ENCODE assay signal across 8 cellular contexts in the genomic region with DNA sequence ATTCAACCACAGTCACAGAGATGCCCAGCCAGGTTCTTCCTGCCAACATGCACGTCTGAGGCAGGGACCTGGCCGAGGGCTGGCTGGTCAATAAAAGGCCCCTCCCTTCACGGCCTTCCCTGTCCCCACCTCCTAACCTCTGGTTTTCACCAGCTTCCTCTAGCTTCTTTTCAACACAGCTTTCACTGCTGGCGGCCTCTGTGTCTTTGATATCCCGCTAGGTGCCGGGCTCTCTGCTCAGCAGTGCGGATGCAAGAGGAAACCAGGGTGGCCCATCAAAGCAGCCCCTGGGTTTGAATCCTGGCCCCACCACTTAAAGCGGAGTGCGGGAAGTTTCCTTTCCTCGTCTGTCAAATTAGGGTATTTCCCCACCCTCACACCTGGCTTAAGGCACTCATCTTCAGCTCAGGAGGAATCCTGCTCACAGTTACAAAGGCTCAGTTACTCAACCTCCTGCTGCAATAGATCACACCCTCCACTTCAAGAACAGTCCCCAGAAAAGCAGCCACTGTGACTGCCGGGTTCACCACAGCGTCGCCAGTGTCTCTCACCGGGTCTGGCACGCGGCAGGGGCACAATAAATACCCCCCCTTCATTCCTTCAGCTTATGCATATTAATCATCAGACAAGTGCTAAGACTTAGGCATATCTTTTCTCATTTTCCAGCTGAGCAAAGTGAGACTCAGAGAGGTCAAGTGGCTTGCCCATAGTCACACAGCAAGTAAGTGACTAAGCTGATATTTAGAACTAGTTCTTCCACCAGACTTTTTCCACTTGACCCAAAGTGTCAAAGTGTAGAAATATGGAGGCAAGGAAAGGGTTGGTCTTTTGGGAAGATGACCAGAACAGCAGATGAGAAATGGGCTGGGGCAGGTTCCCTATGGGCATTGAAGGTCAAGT. TPM values are rescaled to one million over a fixed set of nuclear protein-coding genes. Genes with fewer than 3 reads are reported as not detected.
DNase-seq lines count a peak whose midpoint lies in the region; ATAC-seq and TF ChIP-seq lines count a peak whose summit lies in the region.

No MANE protein-coding gene starts in this region.

- no peak overlapping the region for H4K8ac ChIP-seq in IMR-90 (ENCODE audit: low read depth in 2 of 2, low read length in 2 of 2)

- peak overlapping the region; percentile 38; the same call in 1 of the 2 replicates for H2BK120ac ChIP-seq in IMR-90 (ENCODE audit: low read depth, low read length)

- 87% methylated on average over 5 of the region's 16 CpGs; no CpG with 5 or more reads in 1 of the 2 experiments for WGBS in IMR-90 (ENCODE audit: extremely low coverage in 2 of 2, insufficient read length in 1 of 2), 2 experiments
- 76 to 88% (median 85%) methylated on average over 16 of the region's 16 CpGs for WGBS in ovary, 3 donors

- no peaks in the 10 kb centered on the region; the same call in 1 of the 2 replicates for H4K20me1 ChIP-seq in IMR-90 (ENCODE audit: insufficient read depth, low read length)

- peak overlapping the region; percentile 62; the same call in 1 of the 2 replicates for H3K14ac ChIP-seq in IMR-90 (replicated peaks; ENCODE audit: low read depth, low read length)

- no peak for TF ChIP-seq POLR2A in IMR-90 (IDR thresholded peaks at IDR 0.05; ENCODE audit: low read depth, low read length)
- no peak for TF ChIP-seq POLR2A in ovary (IDR thresholded peaks at IDR 0.05)

- H3K23ac ChIP-seq in IMR-90 (ENCODE audit: low read depth, low read length): no peak overlapping the region

- no peak overlapping the region for H2BK5ac ChIP-seq in IMR-90 (ENCODE audit: low read depth, low read length, poor library complexity, severe bottlenecking)

- ATAC-seq in IMR-90 (ENCODE audit: low read depth): no peak
- ATAC-seq in GM19467 (IDR thresholded peaks at IDR 0.05; ENCODE audit: unreplicated experiment): no peak

- peak overlapping the region; percentile 42 for H2AK5ac ChIP-seq in IMR-90 (ENCODE audit: low read depth, low read length)

- no peak overlapping the region for H3K9ac ChIP-seq in IMR-90 (ENCODE audit: low read depth, low read length)

- peak overlapping the region; percentile 47 for H2AFZ ChIP-seq in IMR-90 (replicated peaks; ENCODE audit: low read length, poor library complexity)

- H3K36me3 ChIP-seq in IMR-90 (ENCODE audit: control insufficient read depth, insufficient read depth, low read length): no peaks in the 10 kb centered on the region
- no peaks in the 10 kb centered on the region for H3K36me3 ChIP-seq in ovary

- H2BK20ac ChIP-seq in IMR-90 (ENCODE audit: low read depth, low read length): peak overlapping the region; percentile 21; the same call in 1 of the 2 replicates

- intact Hi-C loops in IMR-90 (cut with micrococcal nuclease): no loop called here
- intact Hi-C loops in ovary (cut with DNase I): no loop called here

- H3K4me3 ChIP-seq in IMR-90 (ENCODE audit: insufficient read depth, low read depth, low read length) (no peak overlapping the region), ovary (no peak overlapping the region)

- DNase-seq in DMS153 (lab: John Stamatoyannopoulos, UW) (peak; percentile 65), IMR-90 (no peak), pons (ENCODE audit: low spot score) (no peak), ovary (no peak)
- DNase-seq in activated CD4-positive, alpha-beta T cell treated with anti-CD3 and anti-CD28 coated beads for 1 hour: peak; percentile 44
- DNase-seq in effector CD8-positive, alpha-beta T cell (lab: John Stamatoyannopoulos, UW): peak; percentile 66
- peak; percentile 69 for DNase-seq in stimulated activated CD4-positive, alpha-beta T cell treated with anti-CD3 and anti-CD28 coated beads, Interleukin-4, amount 100 ng/mL, for 24 hours

- no peaks in the 10 kb centered on the region for H3K27me3 ChIP-seq in IMR-90 (ENCODE audit: control insufficient read depth, insufficient read depth, low read length)
- H3K27me3 ChIP-seq in ovary: no peaks in the 10 kb centered on the region

- H4K91ac ChIP-seq in IMR-90 (ENCODE audit: insufficient read depth, low read depth, low read length): peak overlapping the region; percentile 39

- H3K56ac ChIP-seq in IMR-90 (ENCODE audit: extremely low read depth, insufficient read depth, low read length): no peak overlapping the region

- no peak for TF ChIP-seq RAD21 in IMR-90 (IDR thresholded peaks at IDR 0.05; ENCODE audit: low read length)

- POLR2A ChIA-PET in IMR-90 (lab: Charles Lee; ENCODE audit: unreplicated experiment): no interaction called here

- H3K9me1 ChIP-seq in IMR-90 (ENCODE audit: insufficient read depth, low read length): peaks cover 6% of the 10 kb centered on the region

- in situ Hi-C loops in IMR-90 (cut with MboI; ENCODE audit: low sequenced_read_pairs): no loop called here

- peak overlapping the region; percentile 54; the same call in 2 of the 3 replicates for H2BK15ac ChIP-seq in IMR-90 (ENCODE audit: low read depth, low read length)

- TF ChIP-seq CTCF in IMR-90 (conservative IDR thresholded peaks at IDR 0.05; ENCODE audit: low read depth, low read length) (no peak), ovary (IDR thresholded peaks at IDR 0.05) (no peak)

- dilution Hi-C loops in IMR-90 (cut with HindIII; ENCODE audit: low sequenced_read_pairs, unreplicated experiment): no loop called here

- H3K4ac ChIP-seq in IMR-90 (ENCODE audit: low read depth, low read length): peak overlapping the region; percentile 19

- no peak for TF ChIP-seq EP300 in ovary (IDR thresholded peaks at IDR 0.05)

- H3K79me1 ChIP-seq in IMR-90 (ENCODE audit: low read depth in 1 of 2, low read length in 2 of 2): peaks cover 0 to 19% of the 10 kb centered on the region in 2 experiments; a peak in 2 of 4 replicates

- H3K9me3 ChIP-seq in IMR-90 (ENCODE audit: control insufficient read depth, insufficient read depth, low read length) (no peaks in the 10 kb centered on the region), ovary (no peaks in the 10 kb centered on the region)

- no peak overlapping the region for H4K5ac ChIP-seq in IMR-90 (ENCODE audit: low read depth, low read length)

- H3K27ac ChIP-seq in IMR-90 (ENCODE audit: insufficient read depth, low read length) (no peak overlapping the region), ovary (no peak overlapping the region)

- H3K4me2 ChIP-seq in IMR-90 (ENCODE audit: low read depth, low read length): no peak overlapping the region

- CTCF ChIA-PET in IMR-90 (lab: Yijun Ruan, JAX): no interaction called here

- H3K4me1 ChIP-seq in IMR-90 (ENCODE audit: control insufficient read depth, insufficient read depth, low read length) (peaks cover 34% of the 10 kb centered on the region), ovary (ENCODE audit: insufficient read depth) (peaks cover 12% of the 10 kb centered on the region)

- BruUV-seq in IMR-90 (replicated peaks; lab: Mats Ljungman, UMichigan): no TSS peak

- no peak overlapping the region; the same call in 1 of the 2 replicates for H3K18ac ChIP-seq in IMR-90 (ENCODE audit: low read depth, low read length)

- H2AK9ac ChIP-seq in IMR-90 (replicated peaks; ENCODE audit: low read depth, low read length, poor library complexity): peak overlapping the region; percentile 60

TF ChIP-seq in IMR-90, 13 proteins besides CTCF, POLR2A, EP300 and RAD21:
- no peak for TF ChIP-seq CHD1 (IDR thresholded peaks at IDR 0.05; ENCODE audit: low read depth, low read length)
- no peak for TF ChIP-seq SMC3 (IDR thresholded peaks at IDR 0.05; ENCODE audit: low read depth, low read length)
- TF ChIP-seq MAFK (IDR thresholded peaks at IDR 0.05; ENCODE audit: low read depth, low read length): no peak
- TF ChIP-seq BHLHE40 (IDR thresholded peaks at IDR 0.05; ENCODE audit: low read depth, low read length): no peak
- TF ChIP-seq NFE2L2 (IDR thresholded peaks at IDR 0.05; ENCODE audit: low read depth, low read length): no peak
- no peak for TF ChIP-seq RFX5 (IDR thresholded peaks at IDR 0.05; ENCODE audit: low read depth, low read length)
- TF ChIP-seq, protein P1, sequence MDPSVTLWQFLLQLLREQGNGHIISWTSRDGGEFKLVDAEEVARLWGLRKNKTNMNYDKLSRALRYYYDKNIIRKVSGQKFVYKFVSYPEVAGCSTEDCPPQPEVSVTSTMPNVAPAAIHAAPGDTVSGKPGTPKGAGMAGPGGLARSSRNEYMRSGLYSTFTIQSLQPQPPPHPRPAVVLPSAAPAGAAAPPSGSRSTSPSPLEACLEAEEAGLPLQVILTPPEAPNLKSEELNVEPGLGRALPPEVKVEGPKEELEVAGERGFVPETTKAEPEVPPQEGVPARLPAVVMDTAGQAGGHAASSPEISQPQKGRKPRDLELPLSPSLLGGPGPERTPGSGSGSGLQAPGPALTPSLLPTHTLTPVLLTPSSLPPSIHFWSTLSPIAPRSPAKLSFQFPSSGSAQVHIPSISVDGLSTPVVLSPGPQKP (IDR thresholded peaks at IDR 0.05; ENCODE audit: borderline replicate concordance, low read depth, low read length): no peak
- TF ChIP-seq CEBPB (IDR thresholded peaks at IDR 0.05; ENCODE audit: low read depth, low read length): no peak
- no peak for TF ChIP-seq FOS (IDR thresholded peaks at IDR 0.05; ENCODE audit: low read depth, low read length)

RNA-seq across cellular contexts. Expression of a gene that starts 45.7 kb away (rescaled TPM):
- total RNA-seq in IMR-90 (2012; rRNA removed): 49.6 and 51.7 TPM in 2 replicates
- polyA plus RNA-seq in IMR-90 (2012; rRNA removed): 166 and 175 TPM in 2 replicates
- 175 and 176 TPM in 2 replicates for polyA plus RNA-seq in IMR-90 (2012; cell fraction: cytosol; rRNA removed)
- polyA plus RNA-seq in IMR-90 (2012; cell fraction: nucleus; rRNA removed; ENCODE audit: low replicate concordance): 99.2 and 111 TPM in 2 replicates
- total RNA-seq in ovary: 10 to 100 TPM; 60.9 to 93.7 (median 78.2) TPM
- 100 to 1,000 TPM in 1 of 2 donors, 10 to 100 TPM in 1; 87.4 to 118 TPM for polyA plus RNA-seq in ovary

RNA-seq across cellular contexts. Expression of a gene that starts 48.0 kb away (rescaled TPM):
- total RNA-seq in IMR-90 (2012; rRNA removed) (554 and 783 TPM in 2 replicates), ovary (100 to 1,000 TPM; 128 to 452 (median 348) TPM)
- polyA plus RNA-seq in IMR-90 (2012; rRNA removed) (475 and 507 TPM in 2 replicates), ovary (100 to 1,000 TPM; 196 to 530 TPM)
- polyA plus RNA-seq in IMR-90 (2012; cell fraction: cytosol; rRNA removed): 197 and 382 TPM in 2 replicates
- polyA plus RNA-seq in IMR-90 (2012; cell fraction: nucleus; rRNA removed; ENCODE audit: low replicate concordance): 449 and 493 TPM in 2 replicates

Comparison
In these comparisons a context has a peak if more than half of its experiments do, and no peak if none do; other contexts are left out.
1. DNase-seq: peak in DMS153 (single experiment), activated CD4-positive, alpha-beta T cell treated with anti-CD3 and anti-CD28 coated beads for 1 hour (single experiment), effector CD8-positive, alpha-beta T cell (single experiment) and stimulated activated CD4-positive, alpha-beta T cell treated with anti-CD3 and anti-CD28 coated beads, Interleukin-4, amount 100 ng/mL, for 24 hours (single experiment); none in IMR-90 (single experiment), pons (single experiment) and ovary (0 of 5).